Comparison of ENCODE assay signal across 1 cellular context in genomic region chr12:57793920-57794319, GRCh38.
TF ChIP-seq lines count a peak whose summit lies in the region.

No MANE protein-coding gene starts in this region.

TF ChIP-seq in endothelial cell of umbilical vein, 7 proteins besides CTCF, POLR2A, EP300 and RAD21:
- TF ChIP-seq MAX (IDR thresholded peaks at IDR 0.05; ENCODE audit: insufficient read depth, insufficient read length) (no peak), GATA2 (IDR thresholded peaks at IDR 0.05; ENCODE audit: insufficient read depth, insufficient read length, low read depth, low read length) (peak; percentile 77), FOS (IDR thresholded peaks at IDR 0.05; ENCODE audit: borderline replicate concordance, insufficient read depth, low read length) (peak; percentile 62), MYC (IDR thresholded peaks at IDR 0.05; ENCODE audit: low read depth, low read length) (no peak), POLR2AphosphoS5 (IDR thresholded peaks at IDR 0.05; ENCODE audit: insufficient read depth, low read depth, low read length) (no peak), JUN (IDR thresholded peaks at IDR 0.05; ENCODE audit: borderline replicate concordance, insufficient read depth, insufficient read length, low read depth) (no peak), EZH2 (IDR thresholded peaks at IDR 0.05; ENCODE audit: borderline replicate concordance, low read depth, low read length, severe bottlenecking) (no peak)
